20 cellular contexts compared by ENCODE assay signal in the genomic region with DNA sequence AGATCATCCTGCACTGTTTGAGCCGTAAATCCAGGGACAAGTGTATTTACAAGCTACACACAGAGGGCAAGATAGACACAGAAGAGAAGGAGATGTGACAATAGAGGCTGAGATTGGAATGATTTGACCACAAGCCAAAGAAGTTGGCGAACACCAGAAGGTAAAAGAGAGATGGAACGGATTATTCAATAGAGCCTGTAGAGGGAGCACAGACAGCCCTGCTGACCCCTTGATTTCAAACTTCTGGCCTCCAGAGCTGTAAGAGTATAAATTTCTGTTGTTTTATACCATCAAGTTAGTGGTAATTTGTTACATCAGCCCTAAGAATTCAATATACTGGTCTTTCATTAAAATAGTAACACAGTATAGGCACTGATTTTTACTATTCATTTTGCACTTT.
DNase-seq lines count a peak whose midpoint lies in the region; ATAC-seq and TF ChIP-seq lines count a peak whose summit lies in the region.
"Had no signal": no experiment of that assay in that cellular context is flagged by ENCODE, and none has a peak within 500 bp of the region (broad histone marks: within the 10 kb centered on the region; RNA-seq: fewer than 3 reads in every experiment).

No MANE protein-coding gene starts in this region.

- H3K27ac Mint-ChIP-seq in activated CD4-positive, alpha-beta memory T cell treated with anti-CD3 and anti-CD28 coated beads for 36 hours, result no peak overlapping the region
- H3K27ac Mint-ChIP-seq: activated CD4-positive, alpha-beta T cell treated with anti-CD3 and anti-CD28 coated beads, Interleukin-2, amount 10 ng/mL, durations not matched to agents 7 days and 5 days; activated naive CD4-positive, alpha-beta T cell treated with anti-CD3 and anti-CD28 coated beads, Interleukin-2, amount 50 U/mL, for 24 hours; B cell; natural killer cell treated with Interleukin-12 subunit alpha and Interleukin-12 subunit beta and Interleukin-15 and Interleukin-18, amount 100 ng/mL, for 72 hours had no signal

- H3K4me1 Mint-ChIP-seq in activated CD4-positive, alpha-beta memory T cell treated with anti-CD3 and anti-CD28 coated beads for 36 hours (ENCODE audit: low read depth), result no peaks in the 10 kb centered on the region
- H3K4me1 Mint-ChIP-seq: activated CD4-positive, alpha-beta T cell treated with anti-CD3 and anti-CD28 coated beads, Interleukin-2, amount 10 ng/mL, durations not matched to agents 7 days and 5 days; activated naive CD4-positive, alpha-beta T cell treated with anti-CD3 and anti-CD28 coated beads, Interleukin-2, amount 50 U/mL, for 24 hours; B cell had no signal

- no peak overlapping the region for H3K4me3 Mint-ChIP-seq in activated CD4-positive, alpha-beta memory T cell treated with anti-CD3 and anti-CD28 coated beads for 36 hours
- H3K4me3 Mint-ChIP-seq: activated CD4-positive, alpha-beta T cell treated with anti-CD3 and anti-CD28 coated beads, Interleukin-2, amount 10 ng/mL, durations not matched to agents 7 days and 5 days; activated naive CD4-positive, alpha-beta T cell treated with anti-CD3 and anti-CD28 coated beads, Interleukin-2, amount 50 U/mL, for 24 hours; B cell; natural killer cell treated with Interleukin-12 subunit alpha and Interleukin-12 subunit beta and Interleukin-15 and Interleukin-18, amount 100 ng/mL, for 72 hours had no signal

- H3K27me3 Mint-ChIP-seq in activated CD4-positive, alpha-beta memory T cell treated with anti-CD3 and anti-CD28 coated beads for 36 hours, result no peaks in the 10 kb centered on the region
- H3K27me3 Mint-ChIP-seq: activated CD4-positive, alpha-beta T cell treated with anti-CD3 and anti-CD28 coated beads, Interleukin-2, amount 10 ng/mL, durations not matched to agents 7 days and 5 days; activated naive CD4-positive, alpha-beta T cell treated with anti-CD3 and anti-CD28 coated beads, Interleukin-2, amount 50 U/mL, for 24 hours; B cell had no signal

- TF ChIP-seq CTCF in VCaP (conservative IDR thresholded peaks at IDR 0.05) (peak; percentile 41), foreskin fibroblast (IDR thresholded peaks at IDR 0.05; ENCODE audit: low read depth, low read length) (peak; percentile 14)

- H3K27ac ChIP-seq in VCaP, result no peak overlapping the region
- H3K27ac ChIP-seq in effector memory CD4-positive, alpha-beta T cell (ENCODE audit: insufficient read depth, low read length, poor library complexity, severe bottlenecking), result no peak overlapping the region

- no peaks in the 10 kb centered on the region for H3K4me1 ChIP-seq in effector memory CD4-positive, alpha-beta T cell (ENCODE audit: control insufficient read depth, insufficient read depth, low read length, poor library complexity, severe bottlenecking)

- intact Hi-C loops in activated CD4-positive, alpha-beta memory T cell treated with anti-CD3 and anti-CD28 coated beads for 36 hours (cut with micrococcal nuclease), result no loop called here

- CTCF ChIA-PET in activated CD4-positive, alpha-beta memory T cell treated with anti-CD3 and anti-CD28 coated beads for 36 hours (lab: Charles Lee), result no interaction called here

- no peaks in the 10 kb centered on the region for H3K9me3 Mint-ChIP-seq in activated CD4-positive, alpha-beta memory T cell treated with anti-CD3 and anti-CD28 coated beads for 36 hours
- H3K9me3 Mint-ChIP-seq: activated CD4-positive, alpha-beta T cell treated with anti-CD3 and anti-CD28 coated beads, Interleukin-2, amount 10 ng/mL, durations not matched to agents 7 days and 5 days; natural killer cell treated with Interleukin-12 subunit alpha and Interleukin-12 subunit beta and Interleukin-15 and Interleukin-18, amount 100 ng/mL, for 72 hours had no signal

- H3K4me3 ChIP-seq in H7 (ENCODE audit: insufficient read depth, low read depth, low read length) (no peak overlapping the region), foreskin fibroblast (ENCODE audit: low read depth in 1 of 2, low read length in 2 of 2) (no peak overlapping the region)
- no peak overlapping the region for H3K4me3 ChIP-seq in effector memory CD4-positive, alpha-beta T cell (ENCODE audit: insufficient read depth, low read depth, low read length, poor library complexity, severe bottlenecking)

- H3K36me3 ChIP-seq in H7 (replicated peaks; ENCODE audit: control insufficient read depth, insufficient read depth, low read length), result no peaks in the 10 kb centered on the region
- no peaks in the 10 kb centered on the region for H3K36me3 ChIP-seq in effector memory CD4-positive, alpha-beta T cell (ENCODE audit: control insufficient read depth, insufficient read depth, low read length)

- no peaks in the 10 kb centered on the region for H3K27me3 ChIP-seq in H7 (ENCODE audit: control insufficient read depth, insufficient read depth, low read length)
- H3K27me3 ChIP-seq in effector memory CD4-positive, alpha-beta T cell (replicated peaks; ENCODE audit: control insufficient read depth, insufficient read depth, low read length, poor library complexity, severe bottlenecking), result no peaks in the 10 kb centered on the region

- DNase-seq in ACHN (peak; percentile 7), H7 (peak; percentile 15), foreskin fibroblast (peak in 1 of 2 donors; percentile 10)
- no peak for DNase-seq in activated CD4-positive, alpha-beta memory T cell treated with anti-CD3 and anti-CD28 coated beads for 36 hours
- DNase-seq in effector memory CD4-positive, alpha-beta T cell, result no peak
- DNase-seq: activated CD4-positive, alpha-beta T cell treated with anti-CD3 and anti-CD28 coated beads, Interleukin-2, amount 10 ng/mL, durations not matched to agents 7 days and 5 days; activated T-cell treated with anti-CD3 and anti-CD28 coated beads for 4 hours; mammary epithelial cell; NCI-H1092; NCI-H2171; NCI-H774; stimulated activated CD4-positive, alpha-beta T cell treated with anti-CD3 and anti-CD28 coated beads, Interleukin-15, amount 100 ng/mL, for 24 hours; T-helper 9 cell had no signal

- in situ Hi-C loops in ACHN (cut with HindIII; ENCODE audit: low pct_ligation_motif_present, low pct_unique_long_range_greater_than_20kb, low sequenced_read_pairs), result no loop called here

- POLR2A ChIA-PET in activated CD4-positive, alpha-beta memory T cell treated with anti-CD3 and anti-CD28 coated beads for 36 hours (lab: Charles Lee), result no interaction called here

- no peak for ATAC-seq in GM19397 (IDR thresholded peaks at IDR 0.05; ENCODE audit: unreplicated experiment)
- ATAC-seq in HG03039 (IDR thresholded peaks at IDR 0.05; ENCODE audit: unreplicated experiment), result no peak
- ATAC-seq: natural killer cell treated with Interleukin-12 subunit alpha and Interleukin-12 subunit beta and Interleukin-15 and Interleukin-18, amount 100 ng/mL, for 72 hours; Right ventricle myocardium inferior had no signal

- no peaks in the 10 kb centered on the region for H3K36me3 Mint-ChIP-seq in activated CD4-positive, alpha-beta memory T cell treated with anti-CD3 and anti-CD28 coated beads for 36 hours
- H3K36me3 Mint-ChIP-seq: activated naive CD4-positive, alpha-beta T cell treated with anti-CD3 and anti-CD28 coated beads, Interleukin-2, amount 50 U/mL, for 24 hours; natural killer cell treated with Interleukin-12 subunit alpha and Interleukin-12 subunit beta and Interleukin-15 and Interleukin-18, amount 100 ng/mL, for 72 hours had no signal

- no peaks in the 10 kb centered on the region for H3K9me3 ChIP-seq in effector memory CD4-positive, alpha-beta T cell (ENCODE audit: control insufficient read depth, low read length)

Comparison
In these comparisons a context has a peak if more than half of its experiments do, and no peak if none do; other contexts are left out.
1. DNase-seq: peak in ACHN (single experiment) and H7 (single experiment); none in activated CD4-positive, alpha-beta memory T cell treated with anti-CD3 and anti-CD28 coated beads for 36 hours (single experiment) and effector memory CD4-positive, alpha-beta T cell (0 of 3).